In the genomic region with DNA sequence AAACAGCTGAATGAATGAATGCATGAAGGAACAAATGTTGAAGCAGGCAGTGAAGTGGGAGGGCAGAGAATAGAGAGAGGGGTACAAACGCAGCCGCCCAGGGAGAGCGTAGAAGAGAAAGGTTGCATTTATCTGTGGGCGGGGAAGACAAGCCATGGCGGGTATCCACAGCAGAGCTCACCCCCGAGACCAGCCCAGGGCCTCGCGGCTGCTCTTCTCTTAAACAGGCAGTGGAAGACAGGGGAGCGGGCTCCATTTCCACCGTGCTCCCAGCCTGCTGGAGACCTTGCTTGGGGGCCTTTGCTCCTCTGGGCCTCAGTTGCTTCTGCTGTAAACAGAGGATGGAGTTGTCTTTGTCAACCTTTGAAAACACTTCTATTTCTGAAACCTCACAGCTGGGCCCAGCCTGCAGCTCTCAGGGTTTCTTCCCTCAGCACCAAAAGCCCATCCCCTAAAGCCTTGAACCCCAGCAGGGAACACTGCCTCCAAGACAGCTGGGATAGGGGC, we compare ENCODE assay signal across 10 cellular contexts.
DNase-seq lines count a peak whose midpoint lies in the region; ATAC-seq lines count a peak whose summit lies in the region.
"Had no signal": no experiment of that assay in that cellular context is flagged by ENCODE, and none has a peak within 500 bp of the region (broad histone marks: within the 10 kb centered on the region; RNA-seq: fewer than 3 reads in every experiment).

No MANE protein-coding gene starts in this region.

- peak overlapping the region; percentile 13 for H3K4me3 Mint-ChIP-seq in activated T-cell treated with anti-CD3 and anti-CD28 coated beads, Interleukin-2, amount 50 U/mL, for 24 hours
- H3K4me3 Mint-ChIP-seq in activated naive CD8-positive, alpha-beta T cell treated with anti-CD3 and anti-CD28 coated beads for 36 hours: no peak overlapping the region
- H3K4me3 Mint-ChIP-seq in stimulated activated effector memory CD8-positive, alpha-beta T cell treated with anti-CD3 and anti-CD28 coated beads, Interleukin-12 subunit alpha, Interleukin-12 subunit beta, amount 100 ng/mL, for 72 hours: peak overlapping the region; percentile 56

- peaks cover 72% of the 10 kb centered on the region for H3K4me1 Mint-ChIP-seq in activated T-cell treated with anti-CD3 and anti-CD28 coated beads, Interleukin-2, amount 50 U/mL, for 24 hours (ENCODE audit: low read depth)
- peaks cover 58% of the 10 kb centered on the region for H3K4me1 Mint-ChIP-seq in activated naive CD8-positive, alpha-beta T cell treated with anti-CD3 and anti-CD28 coated beads for 36 hours
- H3K4me1 Mint-ChIP-seq in stimulated activated effector memory CD8-positive, alpha-beta T cell treated with anti-CD3 and anti-CD28 coated beads, Interleukin-12 subunit alpha, Interleukin-12 subunit beta, amount 100 ng/mL, for 72 hours: peaks cover 69% of the 10 kb centered on the region

- peak; percentile 2 for ATAC-seq in HG03521 (IDR thresholded peaks at IDR 0.05; ENCODE audit: unreplicated experiment)
- ATAC-seq in stimulated activated effector memory CD8-positive, alpha-beta T cell treated with anti-CD3 and anti-CD28 coated beads, Interleukin-12 subunit alpha, Interleukin-12 subunit beta, amount 100 ng/mL, for 72 hours: no peak

- H3K9me3 Mint-ChIP-seq in activated T-cell treated with anti-CD3 and anti-CD28 coated beads, Interleukin-2, amount 50 U/mL, for 24 hours: peaks cover 3% of the 10 kb centered on the region
- peaks cover 5% of the 10 kb centered on the region for H3K9me3 Mint-ChIP-seq in activated naive CD8-positive, alpha-beta T cell treated with anti-CD3 and anti-CD28 coated beads for 36 hours
- no peaks in the 10 kb centered on the region for H3K9me3 Mint-ChIP-seq in stimulated activated effector memory CD8-positive, alpha-beta T cell treated with anti-CD3 and anti-CD28 coated beads, Interleukin-12 subunit alpha, Interleukin-12 subunit beta, amount 100 ng/mL, for 72 hours

- H3K36me3 Mint-ChIP-seq in activated T-cell treated with anti-CD3 and anti-CD28 coated beads, Interleukin-2, amount 50 U/mL, for 24 hours (ENCODE audit: low read depth): no peaks in the 10 kb centered on the region
- H3K36me3 Mint-ChIP-seq in activated naive CD8-positive, alpha-beta T cell treated with anti-CD3 and anti-CD28 coated beads for 36 hours: peaks cover 6% of the 10 kb centered on the region
- peaks cover 2% of the 10 kb centered on the region for H3K36me3 Mint-ChIP-seq in stimulated activated effector memory CD8-positive, alpha-beta T cell treated with anti-CD3 and anti-CD28 coated beads, Interleukin-12 subunit alpha, Interleukin-12 subunit beta, amount 100 ng/mL, for 72 hours

- H3K27me3 Mint-ChIP-seq in activated T-cell treated with anti-CD3 and anti-CD28 coated beads, Interleukin-2, amount 50 U/mL, for 24 hours: peaks cover 10% of the 10 kb centered on the region
- H3K27me3 Mint-ChIP-seq in activated naive CD8-positive, alpha-beta T cell treated with anti-CD3 and anti-CD28 coated beads for 36 hours: peaks cover 3% of the 10 kb centered on the region

- H3K27ac Mint-ChIP-seq in activated T-cell treated with anti-CD3 and anti-CD28 coated beads, Interleukin-2, amount 50 U/mL, for 24 hours: peak overlapping the region; percentile 85
- H3K27ac Mint-ChIP-seq in activated naive CD8-positive, alpha-beta T cell treated with anti-CD3 and anti-CD28 coated beads for 36 hours: peak overlapping the region; percentile 21
- H3K27ac Mint-ChIP-seq in stimulated activated effector memory CD8-positive, alpha-beta T cell treated with anti-CD3 and anti-CD28 coated beads, Interleukin-12 subunit alpha, Interleukin-12 subunit beta, amount 100 ng/mL, for 72 hours: peak overlapping the region; percentile 79

- no peak for DNase-seq in activated T-cell treated with anti-CD3 and anti-CD28 coated beads, Interleukin-2, amount 50 U/mL, for 24 hours
- DNase-seq in activated T-cell treated with anti-CD3 and anti-CD28 coated beads for 4 hours: no peak
- no peak for DNase-seq in activated naive CD8-positive, alpha-beta T cell treated with anti-CD3 and anti-CD28 coated beads for 36 hours
- no peak for DNase-seq in stimulated activated effector memory CD8-positive, alpha-beta T cell treated with anti-CD3 and anti-CD28 coated beads, Interleukin-12 subunit alpha, Interleukin-12 subunit beta, amount 100 ng/mL, for 72 hours (ENCODE audit: low spot score in 2 of 2)
- DNase-seq in H4 (ENCODE audit: low spot score): no peak
- DNase-seq in DMS153 (lab: John Stamatoyannopoulos, UW): no peak
- DNase-seq in cerebellar cortex (ENCODE audit: low spot score): no peak
- DNase-seq: central memory CD4-positive, alpha-beta T cell; NCI-H2081 treated with DMSO at 0.1 percent for 48 hours had no signal

Comparison
In these comparisons a context has a peak if more than half of its experiments do, and no peak if none do; other contexts are left out.
1. H3K27ac Mint-ChIP-seq: peak in every context shown above with its lines; median percentile 85 in activated T-cell treated with anti-CD3 and anti-CD28 coated beads, Interleukin-2, amount 50 U/mL, for 24 hours; 79 in stimulated activated effector memory CD8-positive, alpha-beta T cell treated with anti-CD3 and anti-CD28 coated beads, Interleukin-12 subunit alpha, Interleukin-12 subunit beta, amount 100 ng/mL, for 72 hours; 21 in activated naive CD8-positive, alpha-beta T cell treated with anti-CD3 and anti-CD28 coated beads for 36 hours.